In genomic region chrX:124344246-124344645, GRCh38 we compare ENCODE assay signal across 20 cellular contexts. TPM values are rescaled to one million over a fixed set of nuclear protein-coding genes. Genes with fewer than 3 reads are reported as not detected.
A peak's percentile ranks its signal among the peaks of the same experiment; 100 is the strongest.
DNase-seq lines count a peak whose midpoint lies in the region; ATAC-seq and FAIRE-seq lines count a peak whose summit lies in the region.
"Had no signal": no experiment of that assay in that cellular context is flagged by ENCODE, and none has a peak within 500 bp of the region (broad histone marks: within the 10 kb centered on the region; RNA-seq: fewer than 3 reads in every experiment).

No MANE protein-coding gene starts in this region.

- H3K36me3 Mint-ChIP-seq in activated T-cell treated with anti-CD3 and anti-CD28 coated beads, Interleukin-2, amount 50 U/mL, for 72 hours (ENCODE audit: insufficient read depth in 2 of 2) = peaks cover 2 to 4% of the 10 kb centered on the region in 2 donors
- H3K36me3 Mint-ChIP-seq in activated naive CD4-positive, alpha-beta T cell treated with anti-CD3 and anti-CD28 coated beads, Interleukin-2, amount 50 U/mL, for 72 hours = peaks cover 8 to 17% of the 10 kb centered on the region in 2 donors

- H3K27ac Mint-ChIP-seq in activated T-cell treated with anti-CD3 and anti-CD28 coated beads, Interleukin-2, amount 50 U/mL, for 72 hours = peak overlapping the region; percentile 97
- peak overlapping the region; percentile 5 to 79 for H3K27ac Mint-ChIP-seq in activated naive CD4-positive, alpha-beta T cell treated with anti-CD3 and anti-CD28 coated beads, Interleukin-2, amount 50 U/mL, for 72 hours
- peak overlapping the region in 1 of 2 donors; percentile 81 for H3K27ac Mint-ChIP-seq in stimulated activated naive CD8-positive, alpha-beta T cell treated with anti-CD3 and anti-CD28 coated beads, Interleukin-15, amount 100 ng/mL, for 72 hours

- H3K9me3 Mint-ChIP-seq in activated T-cell treated with anti-CD3 and anti-CD28 coated beads, Interleukin-2, amount 50 U/mL, for 72 hours = no peaks in the 10 kb centered on the region
- H3K9me3 Mint-ChIP-seq in activated naive CD4-positive, alpha-beta T cell treated with anti-CD3 and anti-CD28 coated beads, Interleukin-2, amount 50 U/mL, for 72 hours = no peaks in the 10 kb centered on the region
- no peaks in the 10 kb centered on the region for H3K9me3 Mint-ChIP-seq in stimulated activated naive CD8-positive, alpha-beta T cell treated with anti-CD3 and anti-CD28 coated beads, Interleukin-15, amount 100 ng/mL, for 72 hours

- H3K4me1 Mint-ChIP-seq in activated T-cell treated with anti-CD3 and anti-CD28 coated beads, Interleukin-2, amount 50 U/mL, for 72 hours (ENCODE audit: low read depth) = peaks cover 59% of the 10 kb centered on the region
- peaks cover 58% of the 10 kb centered on the region for H3K4me1 Mint-ChIP-seq in stimulated activated naive CD8-positive, alpha-beta T cell treated with anti-CD3 and anti-CD28 coated beads, Interleukin-15, amount 100 ng/mL, for 72 hours

- no peak for DNase-seq in activated T-cell treated with anti-CD3 and anti-CD28 coated beads, Interleukin-2, amount 50 U/mL, for 72 hours
- DNase-seq in activated T-cell treated with anti-CD3 and anti-CD28 coated beads, Interleukin-2, amount 50 U/mL, for 1 hour = no peak
- no peak for DNase-seq in activated naive CD4-positive, alpha-beta T cell treated with anti-CD3 and anti-CD28 coated beads, Interleukin-2, amount 50 U/mL, for 72 hours (ENCODE audit: low spot score in 2 of 2)
- DNase-seq in stimulated activated naive CD8-positive, alpha-beta T cell treated with anti-CD3 and anti-CD28 coated beads, Interleukin-15, amount 100 ng/mL, for 72 hours = no peak
- DNase-seq in HTR-8/SVneo (ENCODE audit: insufficient read length, low spot score) (no peak), COLO829 (ENCODE audit: low spot score) (no peak), ecto neural progenitor cell (ENCODE audit: low spot score) (no peak)
- DNase-seq: colonic mucosa; NCI-H187; NCI-H524 treated with DMSO at 0.1 percent for 48 hours; posterior cingulate gyrus; stimulated activated naive CD4-positive, alpha-beta T cell treated with Interleukin-2 at 50 U/mL for 16 hours had no signal

- no peak for FAIRE-seq in HTR-8/SVneo (lab: Jason Lieb, UNC)
- FAIRE-seq: urothelium cell line had no signal

- peak overlapping the region; percentile 48 to 96 for H3K4me3 Mint-ChIP-seq in activated T-cell treated with anti-CD3 and anti-CD28 coated beads, Interleukin-2, amount 50 U/mL, for 72 hours
- peak overlapping the region; percentile 82 to 83 for H3K4me3 Mint-ChIP-seq in stimulated activated naive CD8-positive, alpha-beta T cell treated with anti-CD3 and anti-CD28 coated beads, Interleukin-15, amount 100 ng/mL, for 72 hours

- H3K27me3 Mint-ChIP-seq in activated T-cell treated with anti-CD3 and anti-CD28 coated beads, Interleukin-2, amount 50 U/mL, for 72 hours (ENCODE audit: low read depth) = peaks cover 13% of the 10 kb centered on the region
- H3K27me3 Mint-ChIP-seq in stimulated activated naive CD8-positive, alpha-beta T cell treated with anti-CD3 and anti-CD28 coated beads, Interleukin-15, amount 100 ng/mL, for 72 hours = no peaks in the 10 kb centered on the region

- ATAC-seq in activated T-cell treated with anti-CD3 and anti-CD28 coated beads, Interleukin-2, amount 50 U/mL, for 72 hours (replicated peaks in 1 of 2) = no peak
- peak; percentile 43 for ATAC-seq in HG03342 (IDR thresholded peaks at IDR 0.05; ENCODE audit: unreplicated experiment)
- ATAC-seq in activated naive CD4-positive, alpha-beta T cell treated with anti-CD3 and anti-CD28 coated beads, Interleukin-2, amount 50 U/mL, for 72 hours = no peak
- no peak for ATAC-seq in stimulated activated naive CD8-positive, alpha-beta T cell treated with anti-CD3 and anti-CD28 coated beads, Interleukin-15, amount 100 ng/mL, for 72 hours
- ATAC-seq: gastroesophageal sphincter, SK-N-SH treated with all-trans-retinoic acid at 6 μM for 48 hours had no signal

RNA-seq across cellular contexts. Expression of gene SH2D1A, which starts 2.1 kb away (rescaled TPM):
- total RNA-seq in activated T-cell treated with anti-CD3 and anti-CD28 coated beads, Interleukin-2, amount 50 U/mL, for 72 hours = 10 to 100 TPM; 40.7 to 47.1 TPM
- 10 to 100 TPM; 30.5 to 48.9 TPM for total RNA-seq in activated naive CD4-positive, alpha-beta T cell treated with anti-CD3 and anti-CD28 coated beads, Interleukin-2, amount 50 U/mL, for 72 hours
- total RNA-seq: astrocyte, G401, M059J had no signal

RNA-seq across cellular contexts. Expression of gene TEX13D, which starts 11.8 kb away (rescaled TPM):
- total RNA-seq in activated T-cell treated with anti-CD3 and anti-CD28 coated beads, Interleukin-2, amount 50 U/mL, for 72 hours = not detected
- under 1 TPM; 0.09 to 0.18 TPM for total RNA-seq in activated naive CD4-positive, alpha-beta T cell treated with anti-CD3 and anti-CD28 coated beads, Interleukin-2, amount 50 U/mL, for 72 hours
- total RNA-seq: astrocyte, colonic mucosa, G401, lower leg skin, M059J had no signal
